1 cellular context compared by ENCODE assay signal in genomic region chr13:35389535-35389934, GRCh38.
TF ChIP-seq lines count a peak whose summit lies in the region.

No MANE protein-coding gene starts in this region.

TF ChIP-seq in SK-N-SH treated with all-trans-retinoic acid at 6 μM for 48 hours, 23 proteins besides CTCF, POLR2A, EP300 and RAD21 (continued from another document):
- TF ChIP-seq CREB5 (CRISPR knock-in tag; IDR thresholded peaks at IDR 0.05; ENCODE audit: low read depth) (peak; percentile 62; the same call in 1 of the 2 replicates), ARNTL (CRISPR knock-in tag; IDR thresholded peaks at IDR 0.05; ENCODE audit: borderline replicate concordance, low read depth) (no peak), SNAI2 (CRISPR knock-in tag; IDR thresholded peaks at IDR 0.05) (no peak)
